8 cellular contexts compared by ENCODE assay signal in genomic region chr4:44725861-44726820, GRCh38. TPM values are rescaled to one million over a fixed set of nuclear protein-coding genes. Genes with fewer than 3 reads are reported as not detected.
DNase-seq lines count a peak whose midpoint lies in the region; FAIRE-seq and TF ChIP-seq lines count a peak whose summit lies in the region.

TSS of gene GNPDA2 (minus strand) at chr4:44726556. CDS start at chr4:44722207, 4,349 bp downstream.

- H2BK120ac ChIP-seq in H9 (ENCODE audit: low read depth, low read length, poor library complexity, severe bottlenecking) (no peak within 1 kb of the TSS), neuronal stem cell (ENCODE audit: low read depth, low read length) (no peak within 1 kb of the TSS)

- H3K23ac ChIP-seq in H9 (ENCODE audit: insufficient read length, low read depth, low read length) (no peak within 1 kb of the TSS), neuronal stem cell (ENCODE audit: low read depth, low read length, poor library complexity) (peak within 1 kb of the TSS; percentile 17)

- no peak within 1 kb of the TSS for H2BK15ac ChIP-seq in H9 (ENCODE audit: low read depth, low read length)
- peak within 1 kb of the TSS; percentile 39 for H2BK15ac ChIP-seq in neuronal stem cell (ENCODE audit: low read length)

- H2AFZ ChIP-seq in H9 (ENCODE audit: low read length) (peak within 1 kb of the TSS; percentile 34), neuronal stem cell (ENCODE audit: low read length) (peak within 1 kb of the TSS; percentile 98)

- H3K27ac ChIP-seq in H9 (ENCODE audit: insufficient read length, low read depth, low read length) (no peak within 1 kb of the TSS), SJCRH30 (peak within 1 kb of the TSS; percentile 67), neuronal stem cell (replicated peaks; ENCODE audit: low read length) (peak within 1 kb of the TSS; percentile 59)

- no peaks in the 10 kb centered on the region; a peak in 1 of 7 replicates for H3K36me3 Mint-ChIP-seq in H9 (ENCODE audit: insufficient read depth in 1 of 3, low read depth in 3 of 3)

- DNase-seq in H9 (peak; percentile 90), M059J (ENCODE audit: low read depth) (peak; percentile 89), SJCRH30 (peak; percentile 92 to 93), frontal cortex (ENCODE audit: low spot score in 2 of 2) (peak; percentile 66 to 74), neuronal stem cell (ENCODE audit: low spot score) (peak; percentile 78)
- peak; percentile 43 to 72 (median 58) for DNase-seq in activated naive CD4-positive, alpha-beta T cell (lab: John Stamatoyannopoulos, UW)

- no peaks in the 10 kb centered on the region for H4K20me1 ChIP-seq in H9 (ENCODE audit: control insufficient read depth, insufficient read depth, insufficient read length)

- no peak within 1 kb of the TSS for H2BK20ac ChIP-seq in H9 (ENCODE audit: low read depth, low read length, poor library complexity, severe bottlenecking)

- H2AK5ac ChIP-seq in H9 (ENCODE audit: insufficient read length, low read length) (no peak within 1 kb of the TSS), neuronal stem cell (ENCODE audit: low read depth, low read length) (no peak within 1 kb of the TSS)

- H3K9me3 ChIP-seq in ES-I3 (ENCODE audit: control insufficient read depth, insufficient read depth, low read length): no peaks in the 10 kb centered on the region
- no peaks in the 10 kb centered on the region for H3K9me3 ChIP-seq in H9 (ENCODE audit: control insufficient read depth, low read depth, low read length)
- H3K9me3 ChIP-seq in SJCRH30 (replicated peaks): no peaks in the 10 kb centered on the region
- H3K9me3 ChIP-seq in neuronal stem cell (replicated peaks in 1 of 2; ENCODE audit: control insufficient read depth in 2 of 2, insufficient read depth in 1 of 2, low read depth in 1 of 2, low read length in 2 of 2): no peaks in the 10 kb centered on the region

- H3K9ac ChIP-seq in ES-I3 (ENCODE audit: low read depth, low read length) (peak within 1 kb of the TSS; percentile 69), H9 (ENCODE audit: extremely low read depth, insufficient read length, low read length) (peak within 1 kb of the TSS; percentile 46), neuronal stem cell (ENCODE audit: low read depth, low read length, poor library complexity) (peak within 1 kb of the TSS; percentile 90)

- H2BK5ac ChIP-seq in H9 (ENCODE audit: insufficient read length, low read length) (no peak within 1 kb of the TSS), neuronal stem cell (ENCODE audit: low read length) (peak within 1 kb of the TSS; percentile 53)

- H3K14ac ChIP-seq in H9 (ENCODE audit: insufficient read depth, low read length) (peak within 1 kb of the TSS; percentile 85), neuronal stem cell (ENCODE audit: low read length) (no peak within 1 kb of the TSS)

- H3K4ac ChIP-seq in H9 (ENCODE audit: low read depth, low read length) (no peak within 1 kb of the TSS), neuronal stem cell (ENCODE audit: low read length) (no peak within 1 kb of the TSS)

- H3K4me1 ChIP-seq in ES-I3 (ENCODE audit: insufficient read depth, low read length) (peaks cover 7% of the 10 kb centered on the region; the same call in 1 of the 2 replicates), H9 (ENCODE audit: insufficient read depth, low read length) (no peaks in the 10 kb centered on the region), SJCRH30 (no peaks in the 10 kb centered on the region), neuronal stem cell (ENCODE audit: control insufficient read depth in 2 of 2, insufficient read depth in 1 of 2, low read depth in 1 of 2, low read length in 2 of 2) (peaks cover 5 to 6% of the 10 kb centered on the region in 2 donors)

- no peaks in the 10 kb centered on the region; the same call in 1 of the 2 replicates for H3K79me2 ChIP-seq in H9 (ENCODE audit: insufficient read depth, low read length)

- H3K27ac Mint-ChIP-seq in H9: peak within 1 kb of the TSS in 2 of 3 experiments; percentile 68 to 90; a peak in 4 of 7 replicates

- no peaks in the 10 kb centered on the region for H3K9me3 Mint-ChIP-seq in H9

- H3K4me1 Mint-ChIP-seq in H9: peaks cover 19 to 20% of the 10 kb centered on the region in 2 experiments

- H4K8ac ChIP-seq in H9 (replicated peaks; ENCODE audit: insufficient read length, low read depth, low read length) (no peak within 1 kb of the TSS), neuronal stem cell (ENCODE audit: low read depth, low read length) (no peak within 1 kb of the TSS)

- FAIRE-seq in frontal cortex (lab: Jason Lieb, UNC): no peak

- peak within 1 kb of the TSS; percentile 87 to 91 for H3K4me3 Mint-ChIP-seq in H9

- peaks cover 22% of the 10 kb centered on the region for H3K27me3 Mint-ChIP-seq in H9 (ENCODE audit: low read depth)

- TF ChIP-seq CTCF in H9 (conservative IDR thresholded peaks at IDR 0.05): no peak
- no peak for TF ChIP-seq CTCF in subcutaneous adipose tissue (IDR thresholded peaks at IDR 0.05; ENCODE audit: low read depth)

- H3K18ac ChIP-seq in H9 (ENCODE audit: insufficient read length, low read depth, low read length) (no peak within 1 kb of the TSS), neuronal stem cell (ENCODE audit: low read length) (peak within 1 kb of the TSS; percentile 98)

- H3K36me3 ChIP-seq in ES-I3 (ENCODE audit: insufficient read depth, low read length) (no peaks in the 10 kb centered on the region), SJCRH30 (no peaks in the 10 kb centered on the region), neuronal stem cell (replicated peaks in 1 of 2; ENCODE audit: control insufficient read depth in 2 of 2, insufficient read depth in 2 of 2, low read length in 2 of 2) (no peaks in the 10 kb centered on the region)

- no peaks in the 10 kb centered on the region for H3K79me1 ChIP-seq in H9 (ENCODE audit: insufficient read depth, low read depth, low read length, poor library complexity, severe bottlenecking)
- no peaks in the 10 kb centered on the region for H3K79me1 ChIP-seq in neuronal stem cell (ENCODE audit: low read depth, low read length)

- H3T11ph ChIP-seq in H9 (ENCODE audit: low read length): no peak within 1 kb of the TSS

- no peak within 1 kb of the TSS for H4K91ac ChIP-seq in H9 (ENCODE audit: insufficient read length, low read depth, low read length)
- H4K91ac ChIP-seq in neuronal stem cell (ENCODE audit: low read depth, low read length, poor library complexity): no peak within 1 kb of the TSS

- H3K27me3 ChIP-seq in H9 (ENCODE audit: insufficient read depth, low read length): peaks cover 3% of the 10 kb centered on the region; the same call in 1 of the 2 replicates
- H3K27me3 ChIP-seq in SJCRH30: no peaks in the 10 kb centered on the region
- H3K27me3 ChIP-seq in neuronal stem cell (ENCODE audit: control insufficient read depth in 3 of 3, insufficient read depth in 3 of 3, low read depth in 1 of 3, low read length in 3 of 3): no peaks in the 10 kb centered on the region

- H3K4me2 ChIP-seq in H9 (ENCODE audit: insufficient read depth, insufficient read length, low read length) (peak within 1 kb of the TSS; percentile 78), neuronal stem cell (ENCODE audit: insufficient read depth, low read length, poor library complexity, severe bottlenecking) (peak within 1 kb of the TSS; percentile 82)

- peak within 1 kb of the TSS; percentile 87 for H3K4me3 ChIP-seq in SJCRH30
- H3K4me3 ChIP-seq in neuronal stem cell (ENCODE audit: low read length in 2 of 2): peak within 1 kb of the TSS; percentile 83 to 95

- no peak within 1 kb of the TSS for H4K5ac ChIP-seq in H9 (ENCODE audit: insufficient read length, low read depth, low read length)

- H2BK12ac ChIP-seq in H9 (ENCODE audit: insufficient read length, low read depth, low read length) (no peak within 1 kb of the TSS), neuronal stem cell (ENCODE audit: low read length) (no peak within 1 kb of the TSS)

- H3K56ac ChIP-seq in H9 (ENCODE audit: insufficient read length, low read depth, low read length): no peak within 1 kb of the TSS

- H3K23me2 ChIP-seq in H9 (ENCODE audit: insufficient read length, low read depth, low read length, poor library complexity, severe bottlenecking): peaks cover 8% of the 10 kb centered on the region

- no CpG with 5 or more reads among the region's 69 CpGs for WGBS in H9 (ENCODE audit: extremely low coverage, insufficient read length, low lambda C conversion rate)
- WGBS in neuronal stem cell (ENCODE audit: extremely low coverage in 2 of 2, insufficient read length in 2 of 2, insufficient replicate concordance in 1 of 2), 2 donors: no CpG with 5 or more reads among the region's 69 CpGs

RNA-seq across cellular contexts. Expression of gene GNPDA2, which starts in this region (rescaled TPM):
- total RNA-seq in H9 (2021) (4.8 and 5.4 TPM in 2 replicates), frontal cortex (30.6 TPM), subcutaneous adipose tissue (10 to 100 TPM in 3 of 4 donors, 1 to 10 TPM in 1; 9.6 to 14.6 (median 12.8) TPM)
- 26.9 and 29.5 TPM in 2 replicates for total RNA-seq in M059J (2014; rRNA removed; shearing (Covaris generic))
- total RNA-seq in SJCRH30 (2014; rRNA removed; shearing (Covaris generic)): 28.2 and 31.1 TPM in 2 replicates
- polyA plus RNA-seq in neuronal stem cell (2013, experiment 1 of 2): 10.2 TPM
- polyA plus RNA-seq in neuronal stem cell (2013, experiment 2 of 2): 8.8 TPM
